ENCODE assay signal across 13 cellular contexts in the genomic region with DNA sequence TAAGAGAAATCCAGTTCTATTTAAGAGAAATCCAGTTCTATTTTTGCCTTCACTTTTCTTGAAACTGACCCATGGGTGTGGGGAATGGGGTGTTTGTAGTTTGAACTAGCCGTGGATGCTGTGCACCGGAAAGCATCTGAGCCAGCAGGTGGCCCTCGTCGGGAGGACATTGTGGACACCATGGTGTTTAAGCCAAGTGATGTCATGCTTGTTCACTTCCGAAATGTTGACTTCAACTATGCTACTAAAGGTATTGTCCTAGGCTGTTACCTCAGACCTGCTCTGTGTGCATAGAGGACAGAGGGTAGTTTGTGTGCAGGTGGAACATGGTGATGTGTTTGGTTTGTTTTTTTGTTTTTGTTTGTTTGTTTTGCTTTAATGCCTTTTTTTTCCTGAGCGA. TPM values are rescaled to one million over a fixed set of nuclear protein-coding genes. Genes with fewer than 3 reads are reported as not detected.
DNase-seq lines count a peak whose midpoint lies in the region; ATAC-seq, FAIRE-seq and TF ChIP-seq lines count a peak whose summit lies in the region.
"Had no signal": no experiment of that assay in that cellular context is flagged by ENCODE, and none has a peak within 500 bp of the region (broad histone marks: within the 10 kb centered on the region; RNA-seq: fewer than 3 reads in every experiment).

No MANE protein-coding gene starts in this region.

- RAD21 ChIA-PET in GM12878 (lab: Charles Lee; ENCODE audit: unreplicated experiment), result no interaction called here

- peaks cover 48% of the 10 kb centered on the region for H3K36me3 Mint-ChIP-seq in CD4-positive, CD25-positive, alpha-beta regulatory T cell
- H3K36me3 Mint-ChIP-seq in mesothelial cell of epicardium, result peaks cover 43% of the 10 kb centered on the region

- peaks cover 58% of the 10 kb centered on the region for H3K36me3 ChIP-seq in CD4-positive, CD25-positive, alpha-beta regulatory T cell (ENCODE audit: control insufficient read depth, insufficient read depth, low read length)
- H3K36me3 ChIP-seq in KMS-11 (ENCODE audit: insufficient read depth) (peaks cover 33% of the 10 kb centered on the region; the same call in 1 of the 2 replicates), GM12878 (ENCODE audit: control insufficient read depth in 2 of 2, insufficient read depth in 2 of 2, low read length in 1 of 2) (peaks cover 34 to 40% of the 10 kb centered on the region in 2 experiments), WERI-Rb-1 (peaks cover 77% of the 10 kb centered on the region)

- DNase-seq in CD4-positive, CD25-positive, alpha-beta regulatory T cell, result no peak
- DNase-seq in GM12878 (ENCODE audit: low read depth, low spot score) (no peak), mesothelial cell of epicardium (ENCODE audit: low spot score in 2 of 2, unreplicated experiment in 2 of 2) (no peak), Right ventricle myocardium inferior (ENCODE audit: missing footprints) (no peak), WERI-Rb-1 (no peak), SK-N-DZ (ENCODE audit: low spot score) (no peak), NCI-H345 (lab: John Stamatoyannopoulos, UW) (no peak)
- DNase-seq: kidney glomerular epithelial cell; NCI-H1048; small intestine; stimulated activated naive CD4-positive, alpha-beta T cell treated with Interleukin-2 at 50 U/mL for 16 hours had no signal

- intact Hi-C loops in GM12878 (cut with micrococcal nuclease; ENCODE audit: unreplicated experiment) (no loop called here), Right ventricle myocardium inferior (cut with DNase I) (loop anchor here (5.0 kb wide), 1 partner anchor 46 kb away; no protein-coding TSS in a partner anchor)

- 0 out of 2 replicates have a peak, but pooled peaks have one; percentile 4 for TF ChIP-seq POLR2A in GM12878 (IDR thresholded peaks at IDR 0.05; ENCODE audit: low read depth, low read length)

- H4K20me1 ChIP-seq in KMS-11 (ENCODE audit: insufficient read depth) (no peaks in the 10 kb centered on the region; the same call in 1 of the 2 replicates), GM12878 (ENCODE audit: control insufficient read depth, insufficient read depth) (peaks cover 10% of the 10 kb centered on the region)

- no peak overlapping the region for H2AFZ ChIP-seq in KMS-11 (ENCODE audit: low read depth)
- H2AFZ ChIP-seq in GM12878 (ENCODE audit: control insufficient read depth, low read depth, low read length), result no peak overlapping the region

- H3K4me1 Mint-ChIP-seq in CD4-positive, CD25-positive, alpha-beta regulatory T cell, result peaks cover under 1 to 51% (median 34%) of the 10 kb centered on the region in 4 donors
- peaks cover 26% of the 10 kb centered on the region for H3K4me1 Mint-ChIP-seq in mesothelial cell of epicardium

- no peak for FAIRE-seq in GM12878 (lab: Jason Lieb, UNC)
- FAIRE-seq: small intestine had no signal

- in situ Hi-C loops in GM12878 (cut with MboI), result no loop called here

- H3K79me2 ChIP-seq in KMS-11 (ENCODE audit: insufficient read depth, low read depth), result peaks cover 59% of the 10 kb centered on the region
- peaks cover 55% of the 10 kb centered on the region for H3K79me2 ChIP-seq in GM12878 (ENCODE audit: control insufficient read depth, insufficient read depth, low read length)

- H3K4me1 ChIP-seq in CD4-positive, CD25-positive, alpha-beta regulatory T cell (ENCODE audit: control insufficient read depth, insufficient read depth, low read length, poor library complexity, severe bottlenecking), result peaks cover 28% of the 10 kb centered on the region
- peaks cover 33% of the 10 kb centered on the region for H3K4me1 ChIP-seq in KMS-11 (ENCODE audit: low read depth, poor library complexity, severe bottlenecking)
- peaks cover 8% of the 10 kb centered on the region; the same call in 1 of the 2 replicates for H3K4me1 ChIP-seq in GM12878 (ENCODE audit: control insufficient read depth, insufficient read depth, low read length)

- H3K27ac ChIP-seq in CD4-positive, CD25-positive, alpha-beta regulatory T cell (ENCODE audit: insufficient read depth, low read length, poor library complexity, severe bottlenecking), result peak overlapping the region; percentile 98
- no peak overlapping the region for H3K27ac ChIP-seq in KMS-11
- no peak overlapping the region for H3K27ac ChIP-seq in GM12878 (ENCODE audit: control insufficient read depth, insufficient read depth)
- H3K27ac ChIP-seq in WERI-Rb-1, result no peak overlapping the region

- H3K4me3 ChIP-seq in CD4-positive, CD25-positive, alpha-beta regulatory T cell (ENCODE audit: low read depth, low read length), result no peak overlapping the region
- H3K4me3 ChIP-seq in KMS-11 (IDR thresholded peaks at IDR 0.05; ENCODE audit: insufficient read depth, low read depth, low read length), result no peak overlapping the region
- no peak overlapping the region; the same call in 1 of the 2 replicates for H3K4me3 ChIP-seq in GM12878
- H3K4me3 ChIP-seq in WERI-Rb-1 (ENCODE audit: low read depth, low read length), result no peak overlapping the region

- ATAC-seq in CD4-positive, CD25-positive, alpha-beta regulatory T cell (ENCODE audit: low read depth in 2 of 2), result no peak
- ATAC-seq in GM12878, result no peak
- ATAC-seq in Right ventricle myocardium inferior, result no peak

- H3K27me3 Mint-ChIP-seq in CD4-positive, CD25-positive, alpha-beta regulatory T cell, result peaks cover 15% of the 10 kb centered on the region
- H3K27me3 Mint-ChIP-seq in mesothelial cell of epicardium (ENCODE audit: low read depth), result no peaks in the 10 kb centered on the region

- SMC1A ChIA-PET in GM12878 (lab: Charles Lee; ENCODE audit: uncharacterized antibody, unreplicated experiment), result interaction anchor here (1.0 kb wide), 1 partner anchor 119 kb away, joined by 5 read pairs; no protein-coding TSS in a partner anchor

- CTCF ChIA-PET in GM12878 (lab: Yijun Ruan, JAX), result no interaction called here

- peak overlapping the region; percentile 24 to 86 (median 77) for H3K4me3 Mint-ChIP-seq in CD4-positive, CD25-positive, alpha-beta regulatory T cell
- H3K4me3 Mint-ChIP-seq in mesothelial cell of epicardium, result peak overlapping the region; percentile 99

- no peaks in the 10 kb centered on the region for H3K9me3 Mint-ChIP-seq in CD4-positive, CD25-positive, alpha-beta regulatory T cell
- no peaks in the 10 kb centered on the region for H3K9me3 Mint-ChIP-seq in mesothelial cell of epicardium

- no peaks in the 10 kb centered on the region for H3K27me3 ChIP-seq in CD4-positive, CD25-positive, alpha-beta regulatory T cell (ENCODE audit: control insufficient read depth, insufficient read depth, low read length)
- H3K27me3 ChIP-seq in KMS-11 (ENCODE audit: insufficient read depth, low read depth) (no peaks in the 10 kb centered on the region), GM12878 (replicated peaks in 1 of 2; ENCODE audit: control insufficient read depth in 2 of 2, insufficient read depth in 2 of 2, low read length in 1 of 2) (no peaks in the 10 kb centered on the region), WERI-Rb-1 (ENCODE audit: insufficient read depth, low read depth, severe bottlenecking) (no peaks in the 10 kb centered on the region)

- H3K9ac ChIP-seq in KMS-11, result no peak overlapping the region
- no peak overlapping the region for H3K9ac ChIP-seq in GM12878 (ENCODE audit: control insufficient read depth, insufficient read depth, low read length)

- TF ChIP-seq CTCF in KMS-11 (conservative IDR thresholded peaks at IDR 0.05; ENCODE audit: low read depth, low read length) (no peak), GM12878 (IDR thresholded peaks at IDR 0.05 in 2 of 3, conservative IDR thresholded peaks at IDR 0.05 in 1 of 3; ENCODE audit: control insufficient read depth in 2 of 3, extremely low read depth in 1 of 3, insufficient read depth in 1 of 3, low read depth in 3 of 3, low read length in 3 of 3) (no peak), mesothelial cell of epicardium (IDR thresholded peaks at IDR 0.05; ENCODE audit: unreplicated experiment) (no peak), WERI-Rb-1 (IDR thresholded peaks at IDR 0.05; ENCODE audit: low read depth, low read length) (no peak)

- TF ChIP-seq EP300 in GM12878 (IDR thresholded peaks at IDR 0.05; ENCODE audit: borderline replicate concordance in 1 of 2, control insufficient read depth in 1 of 2, low read depth in 2 of 2, low read length in 2 of 2), result no peak

- 91% methylated on average over 6 of the region's 6 CpGs for WGBS in GM12878 (ENCODE audit: insufficient coverage, insufficient replicate concordance, low lambda C conversion rate, missing lambda C conversion rate)

- POLR2A ChIA-PET in GM12878 (lab: Charles Lee), result interaction anchor here (0.6 kb wide), 1 partner anchor 28 kb away, joined by 3 read pairs; no protein-coding TSS in a partner anchor

- TF ChIP-seq RAD21 in GM12878 (IDR thresholded peaks at IDR 0.05; ENCODE audit: insufficient read depth, low read depth, low read length), result no peak

- no peaks in the 10 kb centered on the region for H3K9me3 ChIP-seq in CD4-positive, CD25-positive, alpha-beta regulatory T cell (ENCODE audit: control insufficient read depth in 2 of 2, low read length in 2 of 2)
- no peaks in the 10 kb centered on the region for H3K9me3 ChIP-seq in GM12878 (replicated peaks; ENCODE audit: control insufficient read depth, insufficient read depth, low read length)
- H3K9me3 ChIP-seq in WERI-Rb-1 (ENCODE audit: severe bottlenecking), result no peaks in the 10 kb centered on the region

- H3K27ac Mint-ChIP-seq in CD4-positive, CD25-positive, alpha-beta regulatory T cell, result peak overlapping the region; percentile 52 to 99 (median 69)
- H3K27ac Mint-ChIP-seq in mesothelial cell of epicardium, result peak overlapping the region; percentile 13

- H3K4me2 ChIP-seq in KMS-11 (peak overlapping the region; percentile 92; the same call in 1 of the 2 replicates), GM12878 (ENCODE audit: control insufficient read depth, insufficient read depth) (no peak overlapping the region)

- BruUV-seq in GM12878 (replicated peaks; lab: Mats Ljungman, UMichigan), result no TSS peak

RNA-seq across cellular contexts. Expression of a gene that starts 3.3 kb away (rescaled TPM):
- 342 TPM for total RNA-seq in CD4-positive, CD25-positive, alpha-beta regulatory T cell
- polyA plus RNA-seq in CD4-positive, CD25-positive, alpha-beta regulatory T cell, result 10 to 100 TPM; 11.0 to 20.8 (median 11.6) TPM
- total RNA-seq in GM12878 (2013; cell fraction: nucleolus; rRNA removed), result 161 and 186 TPM in 2 replicates
- total RNA-seq in GM12878 (2014; rRNA removed) (36.7 and 47.7 TPM in 2 replicates), GM12878 (2014; rRNA removed; fragmentation: Illumina TruSeq; extraction: Trizol) (28.8 and 31.2 TPM in 2 replicates), GM12878 (2021) (199 and 210 TPM in 2 replicates), mesothelial cell of epicardium (215 to 230 TPM (median 219 TPM) in 3 replicates), Right ventricle myocardium inferior (46.3 TPM)
- polyA plus RNA-seq in GM12878 (2011; ENCODE audit: low read depth), result 60.2 TPM
- polyA plus RNA-seq in GM12878 (2011; rRNA removed) (21.4 and 23.0 TPM in 2 replicates), GM12878 (2014; fragmentation: Illumina TruSeq; extraction: Trizol) (42.5 and 75.3 TPM in 2 replicates), GM12878 (2014; fragmentation: Nextera tagmentation; extraction: Ambion mirVana) (10 to 100 TPM in 1 of 2 experiments, 1 to 10 TPM in 1; 3.5 to 13.2 TPM), GM12878 (2014; rRNA removed) (110 and 126 TPM in 2 replicates), GM12878 (2016; fragmentation: Nextera tagmentation; extraction: Ambion mirVana) (10 to 100 TPM; 74.5 to 86.9 TPM)
- 36.0 and 37.8 TPM in 2 replicates for polyA plus RNA-seq in GM12878 (2011; cell fraction: cytosol; rRNA removed)
- 316 and 416 TPM in 2 replicates for polyA plus RNA-seq in GM12878 (2011; cell fraction: nucleus; rRNA removed)
- polyA plus RNA-seq in GM12878 (2012), result 130 and 132 TPM in 2 replicates
- polyA minus RNA-seq in GM12878 (2011; rRNA and poly(A)+ RNA removed), result 30.8 and 35.7 TPM in 2 replicates
- polyA minus RNA-seq in GM12878 (2011; cell fraction: cytosol; rRNA and poly(A)+ RNA removed), result 61.2 and 63.1 TPM in 2 replicates
- polyA minus RNA-seq in GM12878 (2011; cell fraction: nucleus; rRNA and poly(A)+ RNA removed), result 52.6 and 100 TPM in 2 replicates
- 46.8 and 47.0 TPM in 2 replicates for polyA plus RNA-seq in SK-N-DZ (2014; cell fraction: cytosol; rRNA removed)
- polyA plus RNA-seq in SK-N-DZ (2014; cell fraction: nucleus; rRNA removed), result 124 and 220 TPM in 2 replicates

RNA-seq across cellular contexts. Expression of a gene that starts 20.0 kb away (rescaled TPM):
- 98.4 TPM for total RNA-seq in CD4-positive, CD25-positive, alpha-beta regulatory T cell
- polyA plus RNA-seq in CD4-positive, CD25-positive, alpha-beta regulatory T cell, result 100 to 1,000 TPM; 125 to 165 (median 147) TPM
- 37.3 and 53.1 TPM in 2 replicates for total RNA-seq in GM12878 (2013; cell fraction: nucleolus; rRNA removed)
- total RNA-seq in GM12878 (2014; rRNA removed) (245 and 274 TPM in 2 replicates), GM12878 (2014; rRNA removed; fragmentation: Illumina TruSeq; extraction: Trizol) (145 and 161 TPM in 2 replicates), GM12878 (2021) (258 and 260 TPM in 2 replicates), mesothelial cell of epicardium (122 to 134 TPM (median 127 TPM) in 3 replicates), Right ventricle myocardium inferior (252 TPM)
- polyA plus RNA-seq in GM12878 (2011; ENCODE audit: low read depth), result 101 TPM
- polyA plus RNA-seq in GM12878 (2011; rRNA removed) (68.9 and 117 TPM in 2 replicates), GM12878 (2014; fragmentation: Illumina TruSeq; extraction: Trizol) (92.2 and 172 TPM in 2 replicates), GM12878 (2014; fragmentation: Nextera tagmentation; extraction: Ambion mirVana) (100 to 1,000 TPM in 1 of 2 experiments, 10 to 100 TPM in 1; 23.4 to 101 TPM), GM12878 (2014; rRNA removed) (191 and 231 TPM in 2 replicates), GM12878 (2016; fragmentation: Nextera tagmentation; extraction: Ambion mirVana) (100 to 1,000 TPM; 336 to 354 TPM)
- polyA plus RNA-seq in GM12878 (2011; cell fraction: cytosol; rRNA removed), result 134 and 152 TPM in 2 replicates
- polyA plus RNA-seq in GM12878 (2011; cell fraction: nucleus; rRNA removed), result 285 and 312 TPM in 2 replicates
- polyA plus RNA-seq in GM12878 (2012), result 141 and 149 TPM in 2 replicates
- polyA minus RNA-seq in GM12878 (2011; rRNA and poly(A)+ RNA removed), result 44.5 and 58.9 TPM in 2 replicates
- 42.5 and 43.7 TPM in 2 replicates for polyA minus RNA-seq in GM12878 (2011; cell fraction: cytosol; rRNA and poly(A)+ RNA removed)
- polyA minus RNA-seq in GM12878 (2011; cell fraction: nucleus; rRNA and poly(A)+ RNA removed), result 27.7 and 43.2 TPM in 2 replicates
- 285 and 312 TPM in 2 replicates for polyA plus RNA-seq in SK-N-DZ (2014; cell fraction: cytosol; rRNA removed)
- polyA plus RNA-seq in SK-N-DZ (2014; cell fraction: nucleus; rRNA removed), result 518 and 753 TPM in 2 replicates

RNA-seq across cellular contexts. Expression of a gene that starts 37.5 kb away (rescaled TPM):
- 73.8 TPM for total RNA-seq in CD4-positive, CD25-positive, alpha-beta regulatory T cell
- polyA plus RNA-seq in CD4-positive, CD25-positive, alpha-beta regulatory T cell, result 1 to 10 TPM; 1.5 to 2.4 (median 1.9) TPM
- total RNA-seq in GM12878 (2013; cell fraction: nucleolus; rRNA removed), result 35.6 and 42.0 TPM in 2 replicates
- total RNA-seq in GM12878 (2014; rRNA removed) (18.4 and 18.5 TPM in 2 replicates), GM12878 (2014; rRNA removed; fragmentation: Illumina TruSeq; extraction: Trizol) (9.8 and 10.6 TPM in 2 replicates), GM12878 (2021) (34.9 and 42.1 TPM in 2 replicates), mesothelial cell of epicardium (73.9 to 78.5 TPM (median 76.8 TPM) in 3 replicates), Right ventricle myocardium inferior (41.3 TPM)
- polyA plus RNA-seq in GM12878 (2011; ENCODE audit: low read depth), result 20.4 TPM
- polyA plus RNA-seq in GM12878 (2011; rRNA removed) (6.7 and 17.8 TPM in 2 replicates), GM12878 (2014; fragmentation: Illumina TruSeq; extraction: Trizol) (9.9 and 16.6 TPM in 2 replicates), GM12878 (2014; fragmentation: Nextera tagmentation; extraction: Ambion mirVana) (under 1 TPM; 0.18 to 0.46 TPM), GM12878 (2014; rRNA removed) (34.9 and 44.3 TPM in 2 replicates), GM12878 (2016; fragmentation: Nextera tagmentation; extraction: Ambion mirVana) (1 to 10 TPM; 6.0 to 6.8 TPM)
- polyA plus RNA-seq in GM12878 (2011; cell fraction: cytosol; rRNA removed), result 18.5 and 24.5 TPM in 2 replicates
- polyA plus RNA-seq in GM12878 (2011; cell fraction: nucleus; rRNA removed), result 252 and 297 TPM in 2 replicates
- polyA plus RNA-seq in GM12878 (2012), result 23.9 and 37.6 TPM in 2 replicates
- polyA minus RNA-seq in GM12878 (2011; rRNA and poly(A)+ RNA removed), result 2.6 and 11.2 TPM in 2 replicates
- 6.8 and 8.7 TPM in 2 replicates for polyA minus RNA-seq in GM12878 (2011; cell fraction: cytosol; rRNA and poly(A)+ RNA removed)
- polyA minus RNA-seq in GM12878 (2011; cell fraction: nucleus; rRNA and poly(A)+ RNA removed), result 19.3 and 28.2 TPM in 2 replicates
- 33.3 and 40.4 TPM in 2 replicates for polyA plus RNA-seq in SK-N-DZ (2014; cell fraction: cytosol; rRNA removed)
- polyA plus RNA-seq in SK-N-DZ (2014; cell fraction: nucleus; rRNA removed), result 79.8 and 99.7 TPM in 2 replicates

RNA-seq across cellular contexts. Expression of a gene that starts 52.1 kb away (rescaled TPM):
- 1.4 TPM for total RNA-seq in CD4-positive, CD25-positive, alpha-beta regulatory T cell
- not detected for polyA plus RNA-seq in CD4-positive, CD25-positive, alpha-beta regulatory T cell
- 1.7 and 4.7 TPM in 2 replicates for total RNA-seq in GM12878 (2013; cell fraction: nucleolus; rRNA removed)
- total RNA-seq in GM12878 (2014; rRNA removed), result 0.28 and 0.38 TPM in 2 replicates
- total RNA-seq in GM12878 (2014; rRNA removed; fragmentation: Illumina TruSeq; extraction: Trizol), result 0.28 and 1.6 TPM in 2 replicates
- total RNA-seq in GM12878 (2021), result 0.96 and 1.1 TPM in 2 replicates
- 0.81 TPM for polyA plus RNA-seq in GM12878 (2011; ENCODE audit: low read depth)
- 0.35 and 0.62 TPM in 2 replicates for polyA plus RNA-seq in GM12878 (2011; rRNA removed)
- polyA plus RNA-seq in GM12878 (2011; cell fraction: cytosol; rRNA removed), result 0.77 and 0.79 TPM in 2 replicates
- polyA plus RNA-seq in GM12878 (2011; cell fraction: nucleus; rRNA removed), result 7.5 and 32.6 TPM in 2 replicates
- 1.8 and 2.3 TPM in 2 replicates for polyA plus RNA-seq in GM12878 (2012)
- polyA plus RNA-seq in GM12878 (2014; fragmentation: Illumina TruSeq; extraction: Trizol), result 0.54 and 1.8 TPM in 2 replicates
- polyA plus RNA-seq in GM12878 (2014; fragmentation: Nextera tagmentation; extraction: Ambion mirVana), result under 1 TPM; 0.13 to 0.37 TPM
- 0.77 and 1.3 TPM in 2 replicates for polyA plus RNA-seq in GM12878 (2014; rRNA removed)
- polyA plus RNA-seq in GM12878 (2016; fragmentation: Nextera tagmentation; extraction: Ambion mirVana), result 1 to 10 TPM; 1.5 to 1.7 TPM
- 0.29 and 0.88 TPM in 2 replicates for polyA minus RNA-seq in GM12878 (2011; rRNA and poly(A)+ RNA removed)
- 1.5 TPM in 1 of 2 replicates, not detected in the other for polyA minus RNA-seq in GM12878 (2011; cell fraction: cytosol; rRNA and poly(A)+ RNA removed)
- 0.97 and 1.2 TPM in 2 replicates for polyA minus RNA-seq in GM12878 (2011; cell fraction: nucleus; rRNA and poly(A)+ RNA removed)
- 2.9 to 3.6 TPM (median 3.0 TPM) in 3 replicates for total RNA-seq in mesothelial cell of epicardium
- 0.11 TPM for total RNA-seq in Right ventricle myocardium inferior
- 0.36 and 2.9 TPM in 2 replicates for polyA plus RNA-seq in SK-N-DZ (2014; cell fraction: cytosol; rRNA removed)
- 2.8 and 5.4 TPM in 2 replicates for polyA plus RNA-seq in SK-N-DZ (2014; cell fraction: nucleus; rRNA removed)
- total RNA-seq: RPMI7951 had no signal
